In the genomic region with DNA sequence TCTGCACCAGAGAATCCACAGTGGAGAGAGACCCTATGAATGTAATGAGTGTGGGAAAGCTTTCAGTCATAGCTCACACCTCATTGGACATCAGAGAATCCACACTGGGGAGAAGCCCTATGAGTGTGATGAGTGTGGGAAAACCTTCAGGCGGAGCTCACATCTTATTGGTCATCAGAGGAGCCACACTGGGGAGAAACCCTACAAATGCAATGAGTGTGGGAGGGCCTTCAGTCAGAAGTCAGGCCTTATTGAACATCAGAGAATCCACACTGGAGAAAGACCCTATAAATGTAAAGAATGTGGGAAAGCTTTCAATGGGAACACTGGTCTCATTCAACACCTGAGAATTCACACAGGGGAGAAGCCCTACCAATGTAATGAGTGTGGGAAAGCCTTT, we compare ENCODE assay signal across 30 cellular contexts. TPM values are rescaled to one million over a fixed set of nuclear protein-coding genes. Genes with fewer than 3 reads are reported as not detected.
"Had no signal": no experiment of that assay in that cellular context is flagged by ENCODE, and none has a peak within 500 bp of the region (broad histone marks: within the 10 kb centered on the region; RNA-seq: fewer than 3 reads in every experiment).

No MANE protein-coding gene starts in this region.

- DNase-seq: activated B cell treated with CpG ODN at 0.5 μM for 24 hours; activated CD4-positive, alpha-beta memory T cell treated with anti-CD3 and anti-CD28 coated beads, Interleukin-2, amount 10 ng/mL, durations not matched to agents 7 days and 5 days; activated CD4-positive, alpha-beta T cell treated with anti-CD3 and anti-CD28 coated beads for 4 hours; activated CD4-positive, alpha-beta T cell treated with anti-CD3 and anti-CD28 coated beads, Interleukin-2, amount 10 ng/mL, durations not matched to agents 24 days and 14 days; activated CD4-positive, alpha-beta T cell treated with anti-CD3 and anti-CD28 coated beads, Interleukin-2, amount 50 U/mL, for 1 hour; activated CD4-positive, alpha-beta T cell treated with anti-CD3 and anti-CD28 coated beads, Interleukin-2, amount 50 U/mL, for 48 hours; activated CD4-positive, CD25-positive, alpha-beta regulatory T cell treated with anti-CD3 and anti-CD28 coated beads, Interleukin-2, amount 50 U/mL, for 72 hours; activated CD8-positive, alpha-beta memory T cell treated with anti-CD3 and anti-CD28 coated beads for 24 hours; activated CD8-positive, alpha-beta memory T cell treated with anti-CD3 and anti-CD28 coated beads, Interleukin-2, amount 10 ng/mL, durations not matched to agents 7 days and 5 days; activated CD8-positive, alpha-beta memory T cell treated with anti-CD3 and anti-CD28 coated beads, Interleukin-2, amount 50 U/mL, for 48 hours; activated CD8-positive, alpha-beta T cell treated with anti-CD3 and anti-CD28 coated beads, Interleukin-2, amount 10 ng/mL, durations not matched to agents 7 days and 5 days; activated effector memory CD4-positive, alpha-beta T cell treated with Interleukin-2 at 50 U/mL for 16 hours; activated gamma-delta T cell; activated naive CD4-positive, alpha-beta T cell treated with anti-CD3 and anti-CD28 coated beads, Interleukin-2, amount 10 ng/mL, durations not matched to agents 7 days and 5 days; activated naive CD4-positive, alpha-beta T cell treated with Interleukin-2 at 50 U/mL for 16 hours; activated naive CD8-positive, alpha-beta T cell treated with anti-CD3 and anti-CD28 coated beads, Interleukin-2, amount 10 ng/mL, durations not matched to agents 7 days and 5 days; activated naive CD8-positive, alpha-beta T cell treated with anti-CD3 and anti-CD28 coated beads, Interleukin-2, amount 50 U/mL, for 24 hours; activated T-cell treated with anti-CD3 and anti-CD28 coated beads, Interleukin-2, amount 50 U/mL, for 24 hours; activated T-cell treated with anti-CD3 and anti-CD28 coated beads, Interleukin-2, amount 50 U/mL, for 48 hours; amygdala; anterior cingulate cortex; caudate nucleus; cerebellar nuclear complex; T-helper 2 cell; T-helper 9 cell had no signal

- H3K4me1 ChIP-seq: ascending aorta had no signal

- FAIRE-seq: bronchial epithelial cell, TTC549 had no signal

- H3K9me3 ChIP-seq: ascending aorta had no signal

- H3K27ac ChIP-seq: ascending aorta, cardiac muscle cell, VCaP had no signal

- H3K4me3 ChIP-seq: ascending aorta, cardiac muscle cell had no signal

- H3K27me3 ChIP-seq: ascending aorta, cardiac muscle cell had no signal

- ATAC-seq: activated CD8-positive, alpha-beta memory T cell treated with anti-CD3 and anti-CD28 coated beads, Interleukin-2, amount 10 ng/mL, durations not matched to agents 7 days and 5 days; activated CD8-positive, alpha-beta T cell treated with anti-CD3 and anti-CD28 coated beads, Interleukin-2, amount 10 ng/mL, durations not matched to agents 7 days and 5 days; activated naive CD8-positive, alpha-beta T cell treated with anti-CD3 and anti-CD28 coated beads, Interleukin-2, amount 50 U/mL, for 24 hours had no signal

RNA-seq across cellular contexts. Expression of gene ZSCAN16, which starts 29.1 kb away (rescaled TPM):
- total RNA-seq: ascending aorta had no signal
